16 cellular contexts compared by ENCODE assay signal in the genomic region with DNA sequence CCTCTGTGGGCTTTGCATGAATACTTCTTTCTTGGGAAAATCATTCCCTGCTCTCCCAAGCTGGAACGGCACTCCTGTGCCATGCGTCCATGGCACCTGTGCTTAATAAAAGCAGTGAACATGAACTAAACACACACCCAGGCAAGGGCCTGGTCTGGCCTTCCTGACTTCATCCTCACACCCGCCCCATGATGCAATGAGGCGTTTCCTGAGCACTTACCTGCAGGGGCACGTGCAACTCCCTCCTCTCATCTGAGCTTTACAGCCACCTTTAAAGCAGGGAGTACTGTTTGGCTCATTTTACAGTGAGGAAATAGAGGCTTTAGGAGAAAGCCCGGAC.
DNase-seq lines count a peak whose midpoint lies in the region; ATAC-seq lines count a peak whose summit lies in the region.
"Had no signal": no experiment of that assay in that cellular context is flagged by ENCODE, and none has a peak within 500 bp of the region (broad histone marks: within the 10 kb centered on the region; RNA-seq: fewer than 3 reads in every experiment).

No MANE protein-coding gene starts in this region.

- peak overlapping the region; percentile 85 for H3K27ac Mint-ChIP-seq in dendritic cell treated with granulocyte-macrophage colony-stimulating factor and Interleukin-4, amounts not matched to agents 40 ng/mL and 50 ng/mL, for 4 days

- H3K4me1 Mint-ChIP-seq in dendritic cell treated with granulocyte-macrophage colony-stimulating factor and Interleukin-4, amounts not matched to agents 40 ng/mL and 50 ng/mL, for 4 days (ENCODE audit: low read depth) = peaks cover 85% of the 10 kb centered on the region

- H4K8ac ChIP-seq in trophoblast cell (ENCODE audit: low read depth, low read length) = no peak overlapping the region

- no peak for ATAC-seq in GM19351 (IDR thresholded peaks at IDR 0.05; ENCODE audit: unreplicated experiment)

- peaks cover 25 to 28% of the 10 kb centered on the region in 2 experiments for H3K4me1 ChIP-seq in trophoblast cell (ENCODE audit: control insufficient read depth in 1 of 2, insufficient read depth in 2 of 2, low read length in 2 of 2)

- no peak overlapping the region for H3K9ac ChIP-seq in trophoblast cell (ENCODE audit: low read length)

- intact Hi-C loops in dendritic cell treated with granulocyte-macrophage colony-stimulating factor and Interleukin-4, amounts not matched to agents 40 ng/mL and 50 ng/mL, for 4 days (cut with micrococcal nuclease) = no loop called here

- WGBS in trophoblast cell (ENCODE audit: extremely low coverage, insufficient coverage, insufficient read length) = no CpG with 5 or more reads among the region's 6 CpGs

- H3K4me2 ChIP-seq in trophoblast cell (ENCODE audit: low read length) = no peak overlapping the region
- H3K4me2 ChIP-seq: hepatocyte, smooth muscle cell had no signal

- peak overlapping the region; percentile 23 for H4K91ac ChIP-seq in trophoblast cell (ENCODE audit: low read depth, low read length)

- no peaks in the 10 kb centered on the region for H3K9me3 Mint-ChIP-seq in dendritic cell treated with granulocyte-macrophage colony-stimulating factor and Interleukin-4, amounts not matched to agents 40 ng/mL and 50 ng/mL, for 4 days
- H3K9me3 Mint-ChIP-seq: activated naive CD4-positive, alpha-beta T cell treated with anti-CD3 and anti-CD28 coated beads, Interleukin-2, amount 50 U/mL, for 72 hours had no signal

- peaks cover 6% of the 10 kb centered on the region for H3K79me1 ChIP-seq in trophoblast cell (ENCODE audit: low read length)

- peaks cover 2% of the 10 kb centered on the region for H3K9me3 ChIP-seq in trophoblast cell (ENCODE audit: insufficient read depth, low read depth, low read length)

- H3K27ac ChIP-seq in trophoblast cell (ENCODE audit: low read depth, low read length) = peak overlapping the region; percentile 25
- H3K27ac ChIP-seq: hepatocyte had no signal

- peak overlapping the region; percentile 8 for H3K14ac ChIP-seq in trophoblast cell (ENCODE audit: low read length)

- peak overlapping the region; percentile 15 for H2BK120ac ChIP-seq in trophoblast cell (ENCODE audit: insufficient read depth, low read length, poor library complexity)

- H2AFZ ChIP-seq in trophoblast cell (ENCODE audit: insufficient read depth, low read length, poor library complexity) = no peak overlapping the region
- H2AFZ ChIP-seq: hepatocyte had no signal

- H2BK12ac ChIP-seq in trophoblast cell (ENCODE audit: low read length) = no peak overlapping the region

- H2BK5ac ChIP-seq in trophoblast cell (ENCODE audit: low read depth, low read length, poor library complexity) = no peak overlapping the region

- DNase-seq in NCI-H2171 treated with DMSO at 0.1 percent for 48 hours (lab: John Stamatoyannopoulos, UW) = peak; percentile 45
- DNase-seq in NCI-H2171 (lab: John Stamatoyannopoulos, UW) = no peak
- DNase-seq in NCI-H2107 treated with DMSO at 0.1 percent for 48 hours (lab: John Stamatoyannopoulos, UW; ENCODE audit: unreplicated experiment) = peak; percentile 85
- DNase-seq in trophoblast cell = peak in 1 of 2 donors; percentile 8
- DNase-seq in D341Med (ENCODE audit: low spot score) = no peak
- no peak for DNase-seq in stimulated activated naive CD4-positive, alpha-beta T cell treated with Interleukin-2 at 50 U/mL for 16 hours (lab: John Stamatoyannopoulos, UW)
- DNase-seq: effector memory CD4-positive, alpha-beta T cell; EL; IMR-90; NCI-H1694; Right ventricle myocardium superior had no signal

- no peak overlapping the region for H4K12ac ChIP-seq in trophoblast cell (ENCODE audit: low read depth, low read length)

- no peaks in the 10 kb centered on the region for H3K27me3 ChIP-seq in trophoblast cell (ENCODE audit: insufficient read depth, low read length)
- H3K27me3 ChIP-seq: hepatocyte had no signal

- no peaks in the 10 kb centered on the region for H3K27me3 Mint-ChIP-seq in dendritic cell treated with granulocyte-macrophage colony-stimulating factor and Interleukin-4, amounts not matched to agents 40 ng/mL and 50 ng/mL, for 4 days

- peak overlapping the region; percentile 8 for H3K18ac ChIP-seq in trophoblast cell (ENCODE audit: low read length)

- H3K4me3 Mint-ChIP-seq in dendritic cell treated with granulocyte-macrophage colony-stimulating factor and Interleukin-4, amounts not matched to agents 40 ng/mL and 50 ng/mL, for 4 days = no peak overlapping the region

- H3K4me3 ChIP-seq in trophoblast cell (ENCODE audit: low read depth, low read length) = no peak overlapping the region
- H3K4me3 ChIP-seq: hepatocyte, smooth muscle cell had no signal

- H3K36me3 ChIP-seq in trophoblast cell (ENCODE audit: control insufficient read depth in 1 of 2, insufficient read depth in 2 of 2, low read length in 2 of 2) = no peaks in the 10 kb centered on the region

- H3K36me3 Mint-ChIP-seq in dendritic cell treated with granulocyte-macrophage colony-stimulating factor and Interleukin-4, amounts not matched to agents 40 ng/mL and 50 ng/mL, for 4 days (ENCODE audit: low read depth) = peaks cover 44% of the 10 kb centered on the region

- H2AK5ac ChIP-seq in trophoblast cell (ENCODE audit: low read length) = no peak overlapping the region

- H3K4ac ChIP-seq in trophoblast cell (ENCODE audit: low read depth, low read length) = no peak overlapping the region

- no peaks in the 10 kb centered on the region for H3K79me2 ChIP-seq in trophoblast cell (ENCODE audit: control insufficient read depth, insufficient read depth, low read length, poor library complexity)
- H3K79me2 ChIP-seq: hepatocyte had no signal

- H3K23ac ChIP-seq in trophoblast cell (ENCODE audit: low read length) = no peak overlapping the region

Comparison
In these comparisons a context has a peak if more than half of its experiments do, and no peak if none do; other contexts are left out.
1. DNase-seq: peak in NCI-H2171 treated with DMSO at 0.1 percent for 48 hours (single experiment) and NCI-H2107 treated with DMSO at 0.1 percent for 48 hours (single experiment); none in NCI-H2171 (single experiment), D341Med (single experiment) and stimulated activated naive CD4-positive, alpha-beta T cell treated with Interleukin-2 at 50 U/mL for 16 hours (single experiment).